24 cellular contexts compared by ENCODE assay signal in the genomic region with DNA sequence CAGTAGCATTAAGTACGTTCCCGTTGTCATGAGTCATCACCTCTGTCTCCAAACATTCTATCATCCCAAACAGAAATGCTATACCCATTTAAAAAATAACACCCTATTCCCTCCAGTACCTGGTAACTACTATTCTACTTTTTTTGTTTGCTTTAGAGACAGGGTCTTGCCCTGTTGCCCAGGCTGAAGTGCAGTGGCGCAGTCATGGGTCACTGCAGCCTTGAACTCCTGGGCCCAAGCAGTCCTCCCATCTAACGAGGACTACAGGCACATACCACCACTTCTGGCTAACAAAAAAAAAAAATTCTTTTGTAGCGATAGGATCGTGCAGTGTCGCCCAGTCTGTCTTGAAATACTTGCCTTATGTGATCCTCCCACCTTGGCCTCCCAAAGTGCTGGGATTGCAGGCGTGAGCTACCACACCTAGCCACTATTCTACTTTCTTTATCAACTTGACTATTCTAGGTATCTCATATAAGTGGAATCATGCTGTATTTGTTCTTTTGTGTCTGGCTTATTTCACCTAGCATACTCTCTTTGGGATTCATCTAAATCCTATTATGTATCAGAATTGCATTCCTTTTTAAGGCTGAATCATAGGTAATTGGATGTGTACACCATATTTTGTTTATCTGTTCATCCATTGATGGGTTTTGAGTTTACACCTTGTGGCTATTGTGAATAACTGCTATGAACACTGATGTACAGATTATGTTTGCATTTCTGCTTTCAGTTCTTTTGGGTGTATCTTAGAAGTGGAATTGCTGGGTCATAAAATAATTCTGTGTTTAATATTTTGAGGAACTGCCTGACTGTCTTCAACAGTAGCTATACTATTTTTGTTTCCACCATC. TPM values are rescaled to one million over a fixed set of nuclear protein-coding genes. Genes with fewer than 3 reads are reported as not detected.
DNase-seq lines count a peak whose midpoint lies in the region; ATAC-seq, FAIRE-seq and TF ChIP-seq lines count a peak whose summit lies in the region.
"Had no signal": no experiment of that assay in that cellular context is flagged by ENCODE, and none has a peak within 500 bp of the region (broad histone marks: within the 10 kb centered on the region; RNA-seq: fewer than 3 reads in every experiment).

No MANE protein-coding gene starts in this region.

- no peaks in the 10 kb centered on the region for H3K9me3 ChIP-seq in CD4-positive, alpha-beta T cell (ENCODE audit: control insufficient read depth, low read length)
- no peaks in the 10 kb centered on the region for H3K9me3 ChIP-seq in HepG2 (ENCODE audit: low read length)
- H3K9me3 ChIP-seq: A549, BE2C, SJSA1 had no signal

- peak overlapping the region; percentile 20 for H3K4me3 Mint-ChIP-seq in CD4-positive, alpha-beta T cell
- H3K4me3 Mint-ChIP-seq in dendritic cell treated with granulocyte-macrophage colony-stimulating factor and Interleukin-4, amounts not matched to agents 40 ng/mL and 50 ng/mL, for 4 days: no peak overlapping the region
- H3K4me3 Mint-ChIP-seq: HFFc6 had no signal

- peaks cover 99% of the 10 kb centered on the region for H3K79me2 ChIP-seq in HepG2 (ENCODE audit: insufficient read depth, low read length)

- POLR2A ChIA-PET in CD4-positive, alpha-beta T cell (lab: Charles Lee): no interaction called here
- POLR2A ChIA-PET in HepG2 (lab: Yijun Ruan, JAX): interaction anchor here (2.5 kb wide), 1 partner anchor 10 kb away, joined by 13 read pairs; no protein-coding TSS in a partner anchor

- H3K27me3 ChIP-seq in CD4-positive, alpha-beta T cell (ENCODE audit: control insufficient read depth, insufficient read depth, low read length): no peaks in the 10 kb centered on the region
- H3K27me3 ChIP-seq in HepG2 (ENCODE audit: control insufficient read depth in 1 of 2, insufficient read depth in 2 of 2, low read length in 2 of 2): no peaks in the 10 kb centered on the region
- H3K27me3 ChIP-seq: BE2C, SJSA1 had no signal

- no peak for ATAC-seq in CD4-positive, alpha-beta T cell (ENCODE audit: poor library complexity)
- no peak for ATAC-seq in HepG2
- ATAC-seq: A549, K562, Right ventricle myocardium inferior had no signal

- H3K4me2 ChIP-seq in HepG2 (ENCODE audit: low read depth, low read length): no peak overlapping the region
- H3K4me2 ChIP-seq: A549 had no signal

- CTCF ChIA-PET in CD4-positive, alpha-beta T cell (lab: Charles Lee): interaction anchor here (0.6 to 1.4 kb wide), 2 partner anchors 10 to 30 kb away, joined by 3 to 4 read pairs; no protein-coding TSS in a partner anchor
- CTCF ChIA-PET in HepG2 (lab: Yijun Ruan, JAX; ENCODE audit: low intra/inter-chr PET ratio, low total read pairs): no interaction called here

- BruUV-seq in HepG2 (replicated peaks; lab: Mats Ljungman, UMichigan): no TSS peak

- H4K20me1 ChIP-seq in HepG2 (ENCODE audit: insufficient read depth, low read length): peaks cover 19% of the 10 kb centered on the region; the same call in 1 of the 2 replicates

- H3K27me3 Mint-ChIP-seq in CD4-positive, alpha-beta T cell: no peaks in the 10 kb centered on the region
- H3K27me3 Mint-ChIP-seq in dendritic cell treated with granulocyte-macrophage colony-stimulating factor and Interleukin-4, amounts not matched to agents 40 ng/mL and 50 ng/mL, for 4 days: no peaks in the 10 kb centered on the region
- H3K27me3 Mint-ChIP-seq: CD4-positive, CD25-positive, alpha-beta regulatory T cell had no signal

- intact Hi-C loops in CD4-positive, alpha-beta T cell (cut with DNase I, micrococcal nuclease): no loop called here
- intact Hi-C loops in dendritic cell treated with granulocyte-macrophage colony-stimulating factor and Interleukin-4, amounts not matched to agents 40 ng/mL and 50 ng/mL, for 4 days (cut with micrococcal nuclease): no loop called here
- intact Hi-C loops in HepG2 (cut with micrococcal nuclease; ENCODE audit: unreplicated experiment): no loop called here

- in situ Hi-C loops in HepG2 (cut with HindIII; ENCODE audit: extremely low pct_ligation_motif_present, low pct_unique_long_range_greater_than_20kb): no loop called here

- H3K9me3 Mint-ChIP-seq in CD4-positive, alpha-beta T cell: no peaks in the 10 kb centered on the region
- no peaks in the 10 kb centered on the region for H3K9me3 Mint-ChIP-seq in dendritic cell treated with granulocyte-macrophage colony-stimulating factor and Interleukin-4, amounts not matched to agents 40 ng/mL and 50 ng/mL, for 4 days
- H3K9me3 Mint-ChIP-seq: CD4-positive, CD25-positive, alpha-beta regulatory T cell; HFFc6 had no signal

- H3K9ac ChIP-seq in HepG2 (ENCODE audit: insufficient read depth, low read depth, low read length): no peak overlapping the region

- H3K27ac Mint-ChIP-seq in CD4-positive, alpha-beta T cell: no peak overlapping the region
- peak overlapping the region; percentile 34 for H3K27ac Mint-ChIP-seq in dendritic cell treated with granulocyte-macrophage colony-stimulating factor and Interleukin-4, amounts not matched to agents 40 ng/mL and 50 ng/mL, for 4 days
- H3K27ac Mint-ChIP-seq: HFFc6 had no signal

- no peak for TF ChIP-seq CTCF in CD4-positive, alpha-beta T cell (IDR thresholded peaks at IDR 0.05)
- TF ChIP-seq CTCF in HepG2 (CRISPR knock-in tag; IDR thresholded peaks at IDR 0.05): no peak

- H3K27ac ChIP-seq in CD4-positive, alpha-beta T cell (ENCODE audit: low read depth, low read length): no peak overlapping the region
- no peak overlapping the region for H3K27ac ChIP-seq in HepG2 (ENCODE audit: extremely low read length, insufficient read depth, low read length)
- H3K27ac ChIP-seq: A549, SJSA1 had no signal

- H3K36me3 ChIP-seq in HepG2 (replicated peaks in 1 of 2; ENCODE audit: control insufficient read depth in 1 of 2, insufficient read depth in 2 of 2, low read length in 2 of 2): peaks cover 8 to 45% of the 10 kb centered on the region in 2 experiments; a peak in 4 of 5 replicates
- H3K36me3 ChIP-seq: BE2C had no signal

- no peak overlapping the region for H3K4me3 ChIP-seq in HepG2 (replicated peaks in 1 of 3; ENCODE audit: insufficient read depth in 1 of 3, low read depth in 2 of 3, low read length in 3 of 3)
- H3K4me3 ChIP-seq: A549, K562, SJSA1 had no signal

- TF ChIP-seq EP300 in HepG2 (IDR thresholded peaks at IDR 0.05; ENCODE audit: low read depth in 2 of 2, low read length in 2 of 2): 0 out of 4 replicates have a peak, but pooled peaks of 1 of the 2 experiments have one; percentile 8
- TF ChIP-seq EP300 in HepG2 (CRISPR knock-in tag; IDR thresholded peaks at IDR 0.05; ENCODE audit: borderline replicate concordance): no peak

- H2AFZ ChIP-seq in HepG2 (ENCODE audit: low read length): no peak overlapping the region

- TF ChIP-seq RAD21 in HepG2 (CRISPR knock-in tag; IDR thresholded peaks at IDR 0.05): no peak

- FAIRE-seq in GM19239 (lab: Jason Lieb, UNC): peak; percentile 57
- FAIRE-seq in HepG2 (lab: Jason Lieb, UNC): no peak
- FAIRE-seq: A549, K562 had no signal

- WGBS in HepG2 (ENCODE audit: low lambda C conversion rate): 91% methylated on average over 8 of the region's 8 CpGs

- H3K4me1 ChIP-seq in HepG2 (ENCODE audit: insufficient read depth, low read length): peaks cover 79% of the 10 kb centered on the region
- H3K4me1 ChIP-seq: BE2C, SJSA1 had no signal

- no peak for DNase-seq in CD4-positive, alpha-beta T cell
- DNase-seq in GM19239 (ENCODE audit: insufficient read length, low spot score) (no peak), HepG2 (ENCODE audit: low spot score) (no peak), NCI-H69 (lab: John Stamatoyannopoulos, UW) (no peak), foreskin melanocyte (no peak)
- no peak for DNase-seq in NK-92 treated with Interleukin-12 subunit alpha and Interleukin-12 subunit beta, amount 100 ng/mL, for 24 hours (lab: John Stamatoyannopoulos, UW)
- DNase-seq: BE2C; CD4-positive, CD25-positive, alpha-beta regulatory T cell; DMS53; GDM1; H7; HFFc6; MM.1S; NCI-H1048; NCI-H1436; NCI-H1930; NCI-H2227 treated with DMSO at 0.1 percent for 48 hours; NCI-H510A; NCI-H748 treated with DMSO at 0.1 percent for 48 hours had no signal

- no peak for TF ChIP-seq POLR2A in HepG2 (IDR thresholded peaks at IDR 0.05; ENCODE audit: insufficient read depth in 1 of 2, low read depth in 2 of 2, low read length in 2 of 2)

- H3K36me3 Mint-ChIP-seq in CD4-positive, alpha-beta T cell (ENCODE audit: low read depth): peaks cover 41% of the 10 kb centered on the region
- H3K36me3 Mint-ChIP-seq in dendritic cell treated with granulocyte-macrophage colony-stimulating factor and Interleukin-4, amounts not matched to agents 40 ng/mL and 50 ng/mL, for 4 days (ENCODE audit: low read depth): peaks cover 38% of the 10 kb centered on the region

- peaks cover 62% of the 10 kb centered on the region for H3K4me1 Mint-ChIP-seq in CD4-positive, alpha-beta T cell (ENCODE audit: low read depth)
- peaks cover 38% of the 10 kb centered on the region for H3K4me1 Mint-ChIP-seq in dendritic cell treated with granulocyte-macrophage colony-stimulating factor and Interleukin-4, amounts not matched to agents 40 ng/mL and 50 ng/mL, for 4 days (ENCODE audit: low read depth)

RNA-seq across cellular contexts. Expression of a gene that starts 14.4 kb away (rescaled TPM):
- total RNA-seq in CD4-positive, alpha-beta T cell: 10 to 100 TPM; 85.0 to 85.4 TPM
- 76.1 and 76.5 TPM in 2 replicates for total RNA-seq in HepG2 (2016; rRNA removed; fragmentation: Illumina TruSeq; extraction: Trizol)
- total RNA-seq in HepG2 (2016; cell fraction: cytosol; rRNA removed; fragmentation: Illumina TruSeq; extraction: Trizol; ENCODE audit: low read depth): 177 and 189 TPM in 2 replicates
- total RNA-seq in HepG2 (2016; cell fraction: insoluble cytoplasmic fraction; rRNA removed; fragmentation: Illumina TruSeq; extraction: Trizol): 71.7 and 74.4 TPM in 2 replicates
- 60.3 and 72.3 TPM in 2 replicates for total RNA-seq in HepG2 (2016; cell fraction: membrane; rRNA removed; fragmentation: Illumina TruSeq; extraction: Trizol)
- total RNA-seq in HepG2 (2016; cell fraction: nucleus; rRNA removed; fragmentation: Illumina TruSeq; extraction: Trizol): 106 and 120 TPM in 2 replicates
- 52.2 and 62.5 TPM in 2 replicates for polyA plus RNA-seq in HepG2 (2011; rRNA removed)
- 39.3 and 44.4 TPM in 2 replicates for polyA plus RNA-seq in HepG2 (2011; cell fraction: cytosol; rRNA removed)
- polyA plus RNA-seq in HepG2 (2011; cell fraction: nucleus; rRNA removed): 79.8 and 99.4 TPM in 2 replicates
- 25.6 and 27.8 TPM in 2 replicates for polyA plus RNA-seq in HepG2 (2012)
- polyA plus RNA-seq in HepG2 (2016; cell fraction: cytosol; fragmentation: Illumina TruSeq; extraction: Trizol; ENCODE audit: low read depth): 4.7 and 5.0 TPM in 2 replicates
- 53.3 and 60.9 TPM in 2 replicates for polyA plus RNA-seq in HepG2 (2016; cell fraction: insoluble cytoplasmic fraction; fragmentation: Illumina TruSeq; extraction: Trizol; ENCODE audit: low read depth)
- polyA plus RNA-seq in HepG2 (2016; cell fraction: membrane; fragmentation: Illumina TruSeq; extraction: Trizol; ENCODE audit: low read depth): 13.0 and 14.6 TPM in 2 replicates
- polyA plus RNA-seq in HepG2 (2016; cell fraction: nucleus; fragmentation: Illumina TruSeq; extraction: Trizol; ENCODE audit: insufficient read depth, low read depth): 129 and 143 TPM in 2 replicates
- 58.0 and 138 TPM in 2 replicates for polyA minus RNA-seq in HepG2 (2011; rRNA and poly(A)+ RNA removed; ENCODE audit: low replicate concordance)
- polyA minus RNA-seq in HepG2 (2011; cell fraction: cytosol; rRNA and poly(A)+ RNA removed): 42.1 and 44.2 TPM in 2 replicates
- 164 and 187 TPM in 2 replicates for polyA minus RNA-seq in HepG2 (2011; cell fraction: nucleus; rRNA and poly(A)+ RNA removed)
